ENCODE assay signal across 24 cellular contexts in the genomic region with DNA sequence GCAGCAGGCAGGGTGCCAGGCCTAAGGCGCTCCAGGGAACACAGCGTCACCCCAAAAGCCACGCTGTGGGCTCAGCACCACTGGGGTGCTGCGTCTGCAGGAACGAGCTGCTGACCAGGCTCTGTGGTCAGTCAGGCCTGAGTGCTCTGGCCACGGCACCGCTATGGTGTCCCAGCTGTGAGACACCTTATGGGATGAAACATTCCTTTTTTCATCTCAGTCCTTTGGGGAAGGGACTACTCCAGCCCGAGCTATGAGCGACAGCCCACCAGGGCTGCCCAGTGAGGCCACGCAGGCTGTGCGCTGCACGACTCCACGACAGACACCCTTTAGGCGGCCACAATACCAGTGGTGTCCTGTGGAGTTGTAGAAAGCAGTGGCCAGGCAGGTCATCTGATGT. TPM values are rescaled to one million over a fixed set of nuclear protein-coding genes. Genes with fewer than 3 reads are reported as not detected.
"Had no signal": no experiment of that assay in that cellular context is flagged by ENCODE, and none has a peak within 500 bp of the region (broad histone marks: within the 10 kb centered on the region; RNA-seq: fewer than 3 reads in every experiment).

No MANE protein-coding gene starts in this region.

- DNase-seq: Karpas-422, KG1, MG63, NCI-H1092, NCI-H1105 treated with DMSO at 0.1 percent for 48 hours, NCI-H1436, NCI-H187, NCI-H2029, NCI-H2081 treated with DMSO at 0.1 percent for 48 hours, NCI-H2171, NCI-H226, NCI-H446, NCI-H510A, NCI-H524 treated with DMSO at 0.1 percent for 48 hours, NCI-H69, NCI-H774, Right ventricle myocardium superior, RPMI8226, SIG-M5 had no signal

- H3K27ac ChIP-seq: SJSA1, SK-N-MC had no signal

- H3K36me3 ChIP-seq: MG63 had no signal

- FAIRE-seq: HepG2, RCC 7860 had no signal

- H3K9me3 ChIP-seq: MG63 had no signal

- H3K4me1 ChIP-seq: SJSA1 had no signal

- H3K27me3 ChIP-seq: MG63, SJSA1 had no signal

- ATAC-seq: HepG2 had no signal

- H3K4me3 ChIP-seq: MG63, SJSA1, SK-N-MC had no signal

RNA-seq across cellular contexts. Expression of a gene that starts 11.1 kb away (rescaled TPM):
- total RNA-seq: HT-29, Right ventricle myocardium superior had no signal
